In genomic region chr13:32209670-32210069, GRCh38 we compare ENCODE assay signal across 1 cellular context.
TF ChIP-seq lines count a peak whose summit lies in the region.

No MANE protein-coding gene starts in this region.

TF ChIP-seq in GM23338, 12 proteins besides CTCF, POLR2A, EP300 and RAD21 (continued from another document):
- TF ChIP-seq REST (IDR thresholded peaks at IDR 0.05; ENCODE audit: unreplicated experiment) (no peak), NANOG (IDR thresholded peaks at IDR 0.05; ENCODE audit: borderline replicate concordance) (no peak), ZNF462 (CRISPR knock-in tag; IDR thresholded peaks at IDR 0.05) (no peak), ZNF331 (CRISPR knock-in tag; IDR thresholded peaks at IDR 0.05; ENCODE audit: low read depth) (no peak)
